ENCODE assay signal across 10 cellular contexts in genomic region chr19:1019616-1019961, GRCh38. TPM values are rescaled to one million over a fixed set of nuclear protein-coding genes. Genes with fewer than 3 reads are reported as not detected.
DNase-seq lines count a peak whose midpoint lies in the region; ATAC-seq, FAIRE-seq and TF ChIP-seq lines count a peak whose summit lies in the region.
"Had no signal": no experiment of that assay in that cellular context is flagged by ENCODE, and none has a peak within 500 bp of the region (broad histone marks: within the 10 kb centered on the region; RNA-seq: fewer than 3 reads in every experiment).

No MANE protein-coding gene starts in this region.

- TF ChIP-seq POLR2A in NB4 (IDR thresholded peaks at IDR 0.05; ENCODE audit: extremely low read depth, insufficient read length) = no peak
- no peak for TF ChIP-seq POLR2A in H1 (IDR thresholded peaks at IDR 0.05; ENCODE audit: control extremely low read depth in 1 of 2, low read depth in 2 of 2, low read length in 2 of 2)

- H2BK15ac ChIP-seq in H1 (ENCODE audit: low read length) = no peak overlapping the region

- no peak overlapping the region for H2BK120ac ChIP-seq in H1 (replicated peaks; ENCODE audit: low read depth, low read length)

- peaks cover 0 to 37% (median 25%) of the 10 kb centered on the region in 4 experiments; a peak in 5 of 7 replicates for H3K4me1 ChIP-seq in H1 (replicated peaks in 1 of 4; ENCODE audit: control insufficient read depth in 3 of 4, insufficient read depth in 4 of 4, low read length in 3 of 4)

- WGBS in H1 (ENCODE audit: extremely low coverage in 1 of 2, insufficient coverage in 1 of 2, insufficient read length in 1 of 2, insufficient replicate concordance in 2 of 2, low coverage in 1 of 2, low lambda C conversion rate in 2 of 2, missing lambda C conversion rate in 1 of 2), 2 experiments = 89% methylated on average over 18 of the region's 18 CpGs; no CpG with 5 or more reads in 1 of the 2 experiments

- H3K79me1 ChIP-seq in H1 (ENCODE audit: low read depth, low read length) = peaks cover 24% of the 10 kb centered on the region

- H3K27ac ChIP-seq in H1 (ENCODE audit: low read depth, low read length) = no peak overlapping the region
- no peak overlapping the region for H3K27ac ChIP-seq in neural cell (ENCODE audit: low read length)

- TF ChIP-seq EP300 in H1 (IDR thresholded peaks at IDR 0.05; ENCODE audit: borderline replicate concordance in 1 of 2, low read depth in 2 of 2, low read length in 2 of 2) (no peak), neural cell (conservative IDR thresholded peaks at IDR 0.05; ENCODE audit: poor library complexity, severe bottlenecking) (no peak)

- TF ChIP-seq CTCF in BJ (IDR thresholded peaks at IDR 0.05; ENCODE audit: insufficient read depth, low read depth, low read length) (no peak), NB4 (IDR thresholded peaks at IDR 0.05; ENCODE audit: low read depth, low read length) (no peak), H1 (IDR thresholded peaks at IDR 0.05; ENCODE audit: control extremely low read depth in 1 of 3, insufficient read depth in 1 of 3, low read depth in 1 of 3, low read length in 3 of 3) (no peak), neural cell (IDR thresholded peaks at IDR 0.05; ENCODE audit: poor library complexity, severe bottlenecking) (no peak)

- H4K91ac ChIP-seq in H1 (replicated peaks; ENCODE audit: insufficient read length, low read length) = no peak overlapping the region

- peaks cover 36 to 63% of the 10 kb centered on the region in 2 experiments for H3K79me2 ChIP-seq in H1 (ENCODE audit: control insufficient read depth in 1 of 2, insufficient read depth in 2 of 2, low read length in 2 of 2)
- peaks cover 43% of the 10 kb centered on the region for H3K79me2 ChIP-seq in neural cell (replicated peaks; ENCODE audit: insufficient read depth, low read length)

- peaks cover 36 to 45% of the 10 kb centered on the region in 2 experiments for H4K20me1 ChIP-seq in H1 (replicated peaks in 1 of 2; ENCODE audit: control insufficient read depth in 1 of 2, insufficient read depth in 2 of 2, low read length in 2 of 2)
- peaks cover 12% of the 10 kb centered on the region for H4K20me1 ChIP-seq in neural cell (ENCODE audit: insufficient read depth)

- DNase-seq in BJ (ENCODE audit: low read depth) (no peak), NB4 (ENCODE audit: low read depth) (no peak), H1 (ENCODE audit: low read depth in 1 of 2, low spot score in 2 of 2) (no peak), NCI-H2107 treated with DMSO at 0.1 percent for 48 hours (lab: John Stamatoyannopoulos, UW; ENCODE audit: unreplicated experiment) (no peak), NCI-H2081 (lab: John Stamatoyannopoulos, UW) (no peak)
- no peak for DNase-seq in stimulated activated CD4-positive, alpha-beta T cell treated with anti-CD3 and anti-CD28 coated beads, Interleukin-4, amount 100 ng/mL, for 24 hours
- DNase-seq: NCI-H2227 treated with DMSO at 0.1 percent for 48 hours had no signal

- CTCF ChIA-PET in BJ (lab: Yijun Ruan, JAX) (interaction anchor here (0.7 to 1.4 kb wide), 4 partner anchors 18 to 225 kb away, joined by 3 to 4 read pairs (median 4); partner anchors contain the start of gene WDR18), H1 (lab: Charles Lee; ENCODE audit: partially characterized antibody) (interaction anchor here (0.9 to 2.3 kb wide), 10 partner anchors 9 to 96 kb away, joined by 3 to 8 read pairs (median 4); no protein-coding TSS in a partner anchor)

- no peak overlapping the region for H3K23ac ChIP-seq in H1 (ENCODE audit: insufficient read length)

- H4K5ac ChIP-seq in H1 (ENCODE audit: insufficient read length, low read depth, low read length) = no peak overlapping the region

- no peak overlapping the region for H3K56ac ChIP-seq in H1 (replicated peaks; ENCODE audit: insufficient read length, low read depth, low read length)

- no peaks in the 10 kb centered on the region for H3F3A ChIP-seq in neural cell (ENCODE audit: insufficient read depth, low read length, poor library complexity, severe bottlenecking)

- H3K9me3 ChIP-seq in H1 (ENCODE audit: insufficient read depth in 2 of 2, low read depth in 1 of 2, low read length in 1 of 2) (no peaks in the 10 kb centered on the region), neural cell (ENCODE audit: low read length) (no peaks in the 10 kb centered on the region)

- H3K18ac ChIP-seq in H1 (ENCODE audit: extremely low read depth, low read length) = no peak overlapping the region

- no peak overlapping the region for H2BK12ac ChIP-seq in H1 (ENCODE audit: low read depth, low read length)

- H2BK20ac ChIP-seq in H1 (ENCODE audit: low read length) = no peak overlapping the region

- TF ChIP-seq RAD21 in H1 (IDR thresholded peaks at IDR 0.05 in 1 of 2, conservative IDR thresholded peaks at IDR 0.05 in 1 of 2; ENCODE audit: low read depth in 2 of 2, low read length in 2 of 2) = no peak
- no peak for TF ChIP-seq RAD21 in neural cell (conservative IDR thresholded peaks at IDR 0.05)

- H3K36me3 ChIP-seq in BJ (ENCODE audit: control insufficient read depth, insufficient read depth, low read length) (peaks cover 3% of the 10 kb centered on the region), H1 (ENCODE audit: control insufficient read depth in 2 of 4, insufficient read depth in 4 of 4, low read length in 3 of 4) (no peaks in the 10 kb centered on the region), neural cell (ENCODE audit: insufficient read depth, low read length) (no peaks in the 10 kb centered on the region)

- no peak overlapping the region for H3K14ac ChIP-seq in H1 (ENCODE audit: insufficient read length)

- no peak for FAIRE-seq in H1 (lab: Jason Lieb, UNC)

- H3K9me2 ChIP-seq in neural cell (ENCODE audit: insufficient read depth, low read length) = no peaks in the 10 kb centered on the region

- H3K23me2 ChIP-seq in H1 (ENCODE audit: low read depth, low read length) = peaks cover 9% of the 10 kb centered on the region

- H3K9ac ChIP-seq in H1 (replicated peaks in 1 of 4; ENCODE audit: extremely low read depth in 1 of 4, low read depth in 3 of 4, low read length in 3 of 4) = peak overlapping the region in 2 of 4 experiments; percentile 54 to 81; a peak in 3 of 7 replicates
- peak overlapping the region; percentile 85 for H3K9ac ChIP-seq in neural cell (ENCODE audit: low read length)

- H2BK5ac ChIP-seq in H1 (ENCODE audit: low read depth, low read length) = peak overlapping the region; percentile 97; the same call in 1 of the 2 replicates

- H2AFZ ChIP-seq in H1 (ENCODE audit: low read length) (no peak overlapping the region), neural cell (ENCODE audit: low read depth, low read length) (no peak overlapping the region)

- POLR2A ChIA-PET in BJ (lab: Charles Lee) (no interaction called here), H1 (lab: Charles Lee; ENCODE audit: partially characterized antibody) (interaction anchor here (0.7 to 6.4 kb wide), 14 partner anchors 10 to 202 kb away, joined by 3 to 125 read pairs (median 4); partner anchors contain the start of genes ABCA7 and CNN2)

- no peaks in the 10 kb centered on the region for H3K27me3 ChIP-seq in BJ (ENCODE audit: control insufficient read depth, insufficient read depth, low read length)
- H3K27me3 ChIP-seq in H1 (replicated peaks in 1 of 4; ENCODE audit: control insufficient read depth in 3 of 4, extremely low read depth in 1 of 4, insufficient read depth in 3 of 4, low read length in 3 of 4) = no peaks in the 10 kb centered on the region
- H3K27me3 ChIP-seq in neural cell (ENCODE audit: insufficient read depth, low read depth, low read length) = no peaks in the 10 kb centered on the region

- H3K4ac ChIP-seq in H1 (replicated peaks; ENCODE audit: insufficient read length, low read depth, low read length) = no peak overlapping the region

- H2AK5ac ChIP-seq in H1 (ENCODE audit: low read depth, low read length) = no peak overlapping the region

- H4K8ac ChIP-seq in H1 (ENCODE audit: extremely low read depth, insufficient read depth, low read length) = no peak overlapping the region

- no peak for ATAC-seq in GM19395 (IDR thresholded peaks at IDR 0.05; ENCODE audit: unreplicated experiment)

- H3K4me2 ChIP-seq in H1 (ENCODE audit: insufficient read depth in 1 of 2, low read depth in 2 of 2, low read length in 2 of 2) (peak overlapping the region; percentile 93 to 98), neural cell (ENCODE audit: low read length) (peak overlapping the region; percentile 95)

- H3K4me3 ChIP-seq in BJ (ENCODE audit: low read depth, low read length) = peak overlapping the region; percentile 97
- peak overlapping the region; percentile 76 for H3K4me3 ChIP-seq in NB4 (ENCODE audit: low read depth, low read length)
- peak overlapping the region; percentile 84 to 97 (median 94) for H3K4me3 ChIP-seq in H1 (ENCODE audit: extremely low read depth in 1 of 4, insufficient read depth in 2 of 4, low read depth in 3 of 4, low read length in 4 of 4)
- H3K4me3 ChIP-seq in neural cell (ENCODE audit: low read length) = peak overlapping the region; percentile 95

RNA-seq across cellular contexts. Expression of gene TMEM259, which starts 1.3 kb away (rescaled TPM):
- 69.2 and 111 TPM in 2 replicates for polyA plus RNA-seq in BJ (2011; rRNA removed)
- polyA minus RNA-seq in BJ (2011; rRNA and poly(A)+ RNA removed) = 42.4 and 68.8 TPM in 2 replicates
- total RNA-seq in H1 (2021; fragmentation: NEBNext Ultra II Directional; extraction: Animal tissue kit (Norgen Biotek cat#: 25700)) = 140 and 142 TPM in 2 replicates
- polyA plus RNA-seq in H1 (2011; rRNA removed) = 243 and 343 TPM in 2 replicates
- 180 TPM for polyA plus RNA-seq in H1 (2011; cell fraction: cytosol; rRNA removed)
- polyA plus RNA-seq in H1 (2011; cell fraction: nucleus; rRNA removed) = 1,170 TPM
- 46.9 to 137 TPM (median 125 TPM) in 4 replicates for polyA plus RNA-seq in H1 (2012, experiment 1 of 2)
- polyA plus RNA-seq in H1 (2012, experiment 2 of 2) = 87.4 TPM
- 171 TPM for polyA plus RNA-seq in H1 (2013, experiment 1 of 2)
- 163 TPM for polyA plus RNA-seq in H1 (2013, experiment 2 of 2)
- polyA minus RNA-seq in H1 (2011; rRNA and poly(A)+ RNA removed) = 45.5 and 54.1 TPM in 2 replicates
- 55.7 TPM for polyA minus RNA-seq in H1 (2011; cell fraction: cytosol; rRNA and poly(A)+ RNA removed)
- 124 TPM for polyA minus RNA-seq in H1 (2011; cell fraction: nucleus; rRNA and poly(A)+ RNA removed)
- 176 and 208 TPM in 2 replicates for polyA plus RNA-seq in neural cell
- polyA minus RNA-seq in neural cell = 56.3 and 75.7 TPM in 2 replicates

RNA-seq across cellular contexts. Expression of gene RNU6-2, which starts 1.7 kb away (rescaled TPM):
- polyA plus RNA-seq in BJ (2011; rRNA removed) (not detected in 2 replicates), H1 (2011; rRNA removed) (not detected in 2 replicates), neural cell (not detected in 2 replicates)
- polyA minus RNA-seq in BJ (2011; rRNA and poly(A)+ RNA removed) = not detected in 2 replicates
- total RNA-seq in H1 (2021; fragmentation: NEBNext Ultra II Directional; extraction: Animal tissue kit (Norgen Biotek cat#: 25700)) = not detected in 2 replicates
- not detected for polyA plus RNA-seq in H1 (2011; cell fraction: cytosol; rRNA removed)
- not detected for polyA plus RNA-seq in H1 (2011; cell fraction: nucleus; rRNA removed)
- polyA plus RNA-seq in H1 (2012, experiment 1 of 2) = not detected in 4 replicates
- polyA plus RNA-seq in H1 (2012, experiment 2 of 2) = not detected
- polyA plus RNA-seq in H1 (2013, experiment 1 of 2) = not detected
- not detected for polyA plus RNA-seq in H1 (2013, experiment 2 of 2)
- polyA minus RNA-seq in H1 (2011; rRNA and poly(A)+ RNA removed) = under 0.01 TPM in 1 of 2 replicates, not detected in the other
- polyA minus RNA-seq in H1 (2011; cell fraction: cytosol; rRNA and poly(A)+ RNA removed) = not detected
- not detected for polyA minus RNA-seq in H1 (2011; cell fraction: nucleus; rRNA and poly(A)+ RNA removed)
- polyA minus RNA-seq in neural cell = not detected in 2 replicates
- total RNA-seq: temporal lobe had no signal

RNA-seq across cellular contexts. Expression of gene CNN2, which starts 6.8 kb away (rescaled TPM):
- polyA plus RNA-seq in BJ (2011; rRNA removed) (315 and 529 TPM in 2 replicates), H1 (2011; rRNA removed) (189 and 349 TPM in 2 replicates), neural cell (42.8 and 45.3 TPM in 2 replicates)
- 851 and 853 TPM in 2 replicates for polyA minus RNA-seq in BJ (2011; rRNA and poly(A)+ RNA removed)
- total RNA-seq in H1 (2021; fragmentation: NEBNext Ultra II Directional; extraction: Animal tissue kit (Norgen Biotek cat#: 25700)) = 522 and 551 TPM in 2 replicates
- 238 TPM for polyA plus RNA-seq in H1 (2011; cell fraction: cytosol; rRNA removed)
- 235 TPM for polyA plus RNA-seq in H1 (2011; cell fraction: nucleus; rRNA removed)
- 294 to 464 TPM (median 423 TPM) in 4 replicates for polyA plus RNA-seq in H1 (2012, experiment 1 of 2)
- polyA plus RNA-seq in H1 (2012, experiment 2 of 2) = 443 TPM
- polyA plus RNA-seq in H1 (2013, experiment 1 of 2) = 346 TPM
- 345 TPM for polyA plus RNA-seq in H1 (2013, experiment 2 of 2)
- polyA minus RNA-seq in H1 (2011; rRNA and poly(A)+ RNA removed) = 314 and 396 TPM in 2 replicates
- polyA minus RNA-seq in H1 (2011; cell fraction: cytosol; rRNA and poly(A)+ RNA removed) = 453 TPM
- polyA minus RNA-seq in H1 (2011; cell fraction: nucleus; rRNA and poly(A)+ RNA removed) = 127 TPM
- 54.0 and 58.2 TPM in 2 replicates for polyA minus RNA-seq in neural cell

RNA-seq across cellular contexts. Expression of gene GRIN3B, which starts 19.4 kb away (rescaled TPM):
- polyA plus RNA-seq in BJ (2011; rRNA removed) = 0.28 and 0.32 TPM in 2 replicates
- polyA minus RNA-seq in BJ (2011; rRNA and poly(A)+ RNA removed) = 0.38 TPM in 1 of 2 replicates, not detected in the other
- 0.45 and 0.63 TPM in 2 replicates for total RNA-seq in H1 (2021; fragmentation: NEBNext Ultra II Directional; extraction: Animal tissue kit (Norgen Biotek cat#: 25700))
- polyA plus RNA-seq in H1 (2011; rRNA removed) = 1.0 and 2.0 TPM in 2 replicates
- polyA plus RNA-seq in H1 (2011; cell fraction: cytosol; rRNA removed) = 1.4 TPM
- polyA plus RNA-seq in H1 (2011; cell fraction: nucleus; rRNA removed) = 8.4 TPM
- polyA plus RNA-seq in H1 (2012, experiment 1 of 2) = 0.14 to 1.1 TPM (median 0.78 TPM) in 4 replicates
- 0.13 TPM for polyA plus RNA-seq in H1 (2012, experiment 2 of 2)
- 0.93 TPM for polyA plus RNA-seq in H1 (2013, experiment 1 of 2)
- polyA plus RNA-seq in H1 (2013, experiment 2 of 2) = 0.74 TPM
- polyA minus RNA-seq in H1 (2011; rRNA and poly(A)+ RNA removed) = 0.27 and 0.28 TPM in 2 replicates
- 0.29 TPM for polyA minus RNA-seq in H1 (2011; cell fraction: cytosol; rRNA and poly(A)+ RNA removed)
- 1.1 TPM for polyA minus RNA-seq in H1 (2011; cell fraction: nucleus; rRNA and poly(A)+ RNA removed)
- polyA plus RNA-seq in neural cell = 0.46 and 5.0 TPM in 2 replicates
- polyA minus RNA-seq in neural cell = 0.12 and 0.24 TPM in 2 replicates

RNA-seq across cellular contexts. Expression of gene ABCA7, which starts 20.3 kb away (rescaled TPM):
- polyA plus RNA-seq in BJ (2011; rRNA removed) = 1.3 and 1.9 TPM in 2 replicates
- 2.3 and 3.9 TPM in 2 replicates for polyA minus RNA-seq in BJ (2011; rRNA and poly(A)+ RNA removed)
- 25.6 and 29.7 TPM in 2 replicates for total RNA-seq in H1 (2021; fragmentation: NEBNext Ultra II Directional; extraction: Animal tissue kit (Norgen Biotek cat#: 25700))
- 10.4 and 17.4 TPM in 2 replicates for polyA plus RNA-seq in H1 (2011; rRNA removed)
- 11.0 TPM for polyA plus RNA-seq in H1 (2011; cell fraction: cytosol; rRNA removed)
- 75.8 TPM for polyA plus RNA-seq in H1 (2011; cell fraction: nucleus; rRNA removed)
- polyA plus RNA-seq in H1 (2012, experiment 1 of 2) = 24.0 to 35.6 TPM (median 26.9 TPM) in 4 replicates
- polyA plus RNA-seq in H1 (2012, experiment 2 of 2) = 20.8 TPM
- polyA plus RNA-seq in H1 (2013, experiment 1 of 2) = 22.9 TPM
- 19.2 TPM for polyA plus RNA-seq in H1 (2013, experiment 2 of 2)
- 7.3 and 11.6 TPM in 2 replicates for polyA minus RNA-seq in H1 (2011; rRNA and poly(A)+ RNA removed)
- 17.7 TPM for polyA minus RNA-seq in H1 (2011; cell fraction: cytosol; rRNA and poly(A)+ RNA removed)
- polyA minus RNA-seq in H1 (2011; cell fraction: nucleus; rRNA and poly(A)+ RNA removed) = 32.0 TPM
- 51.8 and 75.2 TPM in 2 replicates for polyA plus RNA-seq in neural cell
- polyA minus RNA-seq in neural cell = 36.2 and 36.3 TPM in 2 replicates
